ENCODE assay signal across 12 cellular contexts in genomic region chr11:64872790-64873488, GRCh38. TPM values are rescaled to one million over a fixed set of nuclear protein-coding genes. Genes with fewer than 3 reads are reported as not detected.
DNase-seq lines count a peak whose midpoint lies in the region; ATAC-seq and TF ChIP-seq lines count a peak whose summit lies in the region.
"Had no signal": no experiment of that assay in that cellular context is flagged by ENCODE, and none has a peak within 500 bp of the region (broad histone marks: within the 10 kb centered on the region; RNA-seq: fewer than 3 reads in every experiment).

No MANE protein-coding gene starts in this region.

- no peak for DNase-seq in activated CD8-positive, alpha-beta memory T cell treated with anti-CD3 and anti-CD28 coated beads, Interleukin-2, amount 10 ng/mL, durations not matched to agents 7 days and 5 days
- no peak for DNase-seq in activated CD8-positive, alpha-beta memory T cell treated with anti-CD3 and anti-CD28 coated beads for 24 hours
- DNase-seq in RWPE2 (ENCODE audit: low spot score) (no peak), immature natural killer cell (peak in 1 of 3 donors; percentile 1), NCI-H187 (lab: John Stamatoyannopoulos, UW) (no peak), GOT3 (lab: John Stamatoyannopoulos, UW) (no peak)
- DNase-seq in stimulated activated naive CD8-positive, alpha-beta T cell treated with anti-CD3 and anti-CD28 coated beads, Interleukin-15, amount 100 ng/mL, for 72 hours, result no peak
- no peak for DNase-seq in stimulated activated naive CD4-positive, alpha-beta T cell treated with Interleukin-2 at 50 U/mL for 16 hours (lab: John Stamatoyannopoulos, UW)
- DNase-seq: amygdala; NCI-H1436; PC-9; stimulated activated CD4-positive, alpha-beta T cell treated with anti-CD3 and anti-CD28 coated beads, Interleukin-1b, Interleukin-23, amount 100 ng/mL, for 48 hours had no signal

- H3K27me3 ChIP-seq in RWPE2 (ENCODE audit: insufficient read depth, poor library complexity, severe bottlenecking), result no peaks in the 10 kb centered on the region

- no peaks in the 10 kb centered on the region for H3K27me3 Mint-ChIP-seq in activated CD8-positive, alpha-beta memory T cell treated with anti-CD3 and anti-CD28 coated beads, Interleukin-2, amount 10 ng/mL, durations not matched to agents 7 days and 5 days
- H3K27me3 Mint-ChIP-seq in immature natural killer cell (ENCODE audit: low read depth in 3 of 3), result peaks cover 14 to 25% (median 24%) of the 10 kb centered on the region in 3 donors
- no peaks in the 10 kb centered on the region for H3K27me3 Mint-ChIP-seq in stimulated activated naive CD8-positive, alpha-beta T cell treated with anti-CD3 and anti-CD28 coated beads, Interleukin-15, amount 100 ng/mL, for 72 hours

- peaks cover 42% of the 10 kb centered on the region for H3K4me1 ChIP-seq in RWPE2 (ENCODE audit: insufficient read depth, poor library complexity, severe bottlenecking)

- H3K4me3 ChIP-seq in RWPE2 (ENCODE audit: severe bottlenecking), result no peak overlapping the region
- H3K4me3 ChIP-seq: PC-9 had no signal

- H3K27ac Mint-ChIP-seq in activated CD8-positive, alpha-beta memory T cell treated with anti-CD3 and anti-CD28 coated beads, Interleukin-2, amount 10 ng/mL, durations not matched to agents 7 days and 5 days, result peak overlapping the region; percentile 68
- peak overlapping the region; percentile 59 to 92 (median 80) for H3K27ac Mint-ChIP-seq in immature natural killer cell
- H3K27ac Mint-ChIP-seq in stimulated activated naive CD8-positive, alpha-beta T cell treated with anti-CD3 and anti-CD28 coated beads, Interleukin-15, amount 100 ng/mL, for 72 hours, result peak overlapping the region in 1 of 2 donors; percentile 82

- peaks cover 83% of the 10 kb centered on the region for H3K4me1 Mint-ChIP-seq in activated CD8-positive, alpha-beta memory T cell treated with anti-CD3 and anti-CD28 coated beads, Interleukin-2, amount 10 ng/mL, durations not matched to agents 7 days and 5 days
- H3K4me1 Mint-ChIP-seq in immature natural killer cell, result peaks cover 91% of the 10 kb centered on the region in 2 donors
- peaks cover 89% of the 10 kb centered on the region for H3K4me1 Mint-ChIP-seq in stimulated activated naive CD8-positive, alpha-beta T cell treated with anti-CD3 and anti-CD28 coated beads, Interleukin-15, amount 100 ng/mL, for 72 hours

- peak overlapping the region; percentile 99 for H3K27ac ChIP-seq in RWPE2 (ENCODE audit: poor library complexity, severe bottlenecking)
- H3K27ac ChIP-seq: PC-9 had no signal

- peaks cover 70% of the 10 kb centered on the region for H3K36me3 ChIP-seq in RWPE2 (ENCODE audit: low read depth)

- peaks cover 58% of the 10 kb centered on the region for H3K36me3 Mint-ChIP-seq in activated CD8-positive, alpha-beta memory T cell treated with anti-CD3 and anti-CD28 coated beads, Interleukin-2, amount 10 ng/mL, durations not matched to agents 7 days and 5 days
- H3K36me3 Mint-ChIP-seq in immature natural killer cell, result peaks cover 8 to 30% (median 26%) of the 10 kb centered on the region in 3 donors

- CTCF ChIA-PET in activated CD8-positive, alpha-beta memory T cell treated with anti-CD3 and anti-CD28 coated beads, Interleukin-2, amount 10 ng/mL, durations not matched to agents 7 days and 5 days (lab: Charles Lee), result interaction anchor here (2.4 to 31.3 kb wide), 3 partner anchors 14 to 20 kb away, joined by 9 to 1163 read pairs (median 80); partner anchors contain the start of gene CDC42BPG

- H3K9me3 Mint-ChIP-seq in activated CD8-positive, alpha-beta memory T cell treated with anti-CD3 and anti-CD28 coated beads, Interleukin-2, amount 10 ng/mL, durations not matched to agents 7 days and 5 days (ENCODE audit: low read depth), result no peaks in the 10 kb centered on the region
- H3K9me3 Mint-ChIP-seq in immature natural killer cell, result no peaks in the 10 kb centered on the region
- H3K9me3 Mint-ChIP-seq in stimulated activated naive CD8-positive, alpha-beta T cell treated with anti-CD3 and anti-CD28 coated beads, Interleukin-15, amount 100 ng/mL, for 72 hours, result no peaks in the 10 kb centered on the region

- TF ChIP-seq CTCF in RWPE2 (IDR thresholded peaks at IDR 0.05; ENCODE audit: poor library complexity, severe bottlenecking), result no peak

- ATAC-seq in activated CD8-positive, alpha-beta memory T cell treated with anti-CD3 and anti-CD28 coated beads, Interleukin-2, amount 10 ng/mL, durations not matched to agents 7 days and 5 days, result no peak
- ATAC-seq in RWPE2 (ENCODE audit: low read depth), result no peak
- no peak for ATAC-seq in stimulated activated naive CD8-positive, alpha-beta T cell treated with anti-CD3 and anti-CD28 coated beads, Interleukin-15, amount 100 ng/mL, for 72 hours

- peak overlapping the region; percentile 17 for H3K4me3 Mint-ChIP-seq in activated CD8-positive, alpha-beta memory T cell treated with anti-CD3 and anti-CD28 coated beads, Interleukin-2, amount 10 ng/mL, durations not matched to agents 7 days and 5 days
- peak overlapping the region; percentile 39 to 66 (median 48) for H3K4me3 Mint-ChIP-seq in immature natural killer cell
- peak overlapping the region; percentile 59 to 67 for H3K4me3 Mint-ChIP-seq in stimulated activated naive CD8-positive, alpha-beta T cell treated with anti-CD3 and anti-CD28 coated beads, Interleukin-15, amount 100 ng/mL, for 72 hours

- H3K9me3 ChIP-seq in RWPE2 (ENCODE audit: severe bottlenecking), result no peaks in the 10 kb centered on the region

RNA-seq across cellular contexts. Expression of gene EHD1, which starts 5.5 kb away (rescaled TPM):
- total RNA-seq in activated CD8-positive, alpha-beta memory T cell treated with anti-CD3 and anti-CD28 coated beads, Interleukin-2, amount 10 ng/mL, durations not matched to agents 7 days and 5 days, result 100 to 1,000 TPM; 149 to 155 TPM
- 100 to 1,000 TPM; 136 to 247 (median 160) TPM for polyA plus RNA-seq in immature natural killer cell

RNA-seq across cellular contexts. Expression of gene CDC42BPG, which starts 28.5 kb away (rescaled TPM):
- total RNA-seq in activated CD8-positive, alpha-beta memory T cell treated with anti-CD3 and anti-CD28 coated beads, Interleukin-2, amount 10 ng/mL, durations not matched to agents 7 days and 5 days, result under 1 TPM; 0.50 to 0.61 TPM
- polyA plus RNA-seq in immature natural killer cell, result under 1 TPM in 2 of 3 donors, not detected in 1; 0.13 to 0.22 TPM

RNA-seq across cellular contexts. Expression of gene ATG2A, which starts 44.1 kb away (rescaled TPM):
- total RNA-seq in activated CD8-positive, alpha-beta memory T cell treated with anti-CD3 and anti-CD28 coated beads, Interleukin-2, amount 10 ng/mL, durations not matched to agents 7 days and 5 days, result 10 to 100 TPM; 27.3 to 27.9 TPM
- 10 to 100 TPM in 1 of 3 donors, 1 to 10 TPM in 2; 3.7 to 10.0 (median 6.7) TPM for polyA plus RNA-seq in immature natural killer cell

RNA-seq across cellular contexts. Expression of gene PPP2R5B, which starts 51.5 kb away (rescaled TPM):
- total RNA-seq in activated CD8-positive, alpha-beta memory T cell treated with anti-CD3 and anti-CD28 coated beads, Interleukin-2, amount 10 ng/mL, durations not matched to agents 7 days and 5 days, result 10 to 100 TPM; 11.7 to 12.3 TPM
- polyA plus RNA-seq in immature natural killer cell, result 10 to 100 TPM in 2 of 3 donors, 1 to 10 TPM in 1; 7.8 to 14.6 (median 14.0) TPM
